In genomic region chr20:3890999-3891929, GRCh38 we compare ENCODE assay signal across 9 cellular contexts. TPM values are rescaled to one million over a fixed set of nuclear protein-coding genes. Genes with fewer than 3 reads are reported as not detected.
DNase-seq lines count a peak whose midpoint lies in the region; TF ChIP-seq lines count a peak whose summit lies in the region.
"Had no signal": no experiment of that assay in that cellular context is flagged by ENCODE, and none has a peak within 500 bp of the region (broad histone marks: within the 10 kb centered on the region; RNA-seq: fewer than 3 reads in every experiment).

No MANE protein-coding gene starts in this region.

- H3K4me1 ChIP-seq in iPS-20b (ENCODE audit: insufficient read depth, low read length), result peaks cover 20% of the 10 kb centered on the region
- peaks cover 74% of the 10 kb centered on the region for H3K4me1 ChIP-seq in suprapubic skin

- DNase-seq in activated T-cell treated with anti-CD3 and anti-CD28 coated beads, Interleukin-2, amount 50 U/mL, for 24 hours, result no peak
- DNase-seq in activated T-cell treated with anti-CD3 and anti-CD28 coated beads for 4 hours (no peak), suprapubic skin (ENCODE audit: low spot score in 2 of 2) (no peak), COR-L47 (lab: John Stamatoyannopoulos, UW) (no peak), kidney glomerular epithelial cell (lab: John Stamatoyannopoulos, UW) (no peak)
- DNase-seq in activated T-helper 2 cell treated with anti-CD3 and anti-CD28 coated beads, Interferon-gamma antibody, Interleukin-2, Interleukin-4, amounts not matched to agents 10 μg/mL and 5 μg/mL and 100 μg/mL, durations not matched to agents 14 hours and 24 hours and 36 hours (ENCODE audit: low spot score), result no peak
- no peak for DNase-seq in effector CD8-positive, alpha-beta T cell (lab: John Stamatoyannopoulos, UW)
- DNase-seq: stimulated activated naive CD4-positive, alpha-beta T cell treated with Interleukin-2 at 50 U/mL for 16 hours had no signal

- WGBS in suprapubic skin, result 39% methylated on average over 16 of the region's 16 CpGs

- TF ChIP-seq CTCF in suprapubic skin (IDR thresholded peaks at IDR 0.05), result no peak

- TF ChIP-seq EP300 in suprapubic skin (IDR thresholded peaks at IDR 0.05), result no peak

- H3K27ac ChIP-seq in iPS-20b (ENCODE audit: low read length) (no peak overlapping the region), suprapubic skin (peak overlapping the region; percentile 98)

- H3K36me3 ChIP-seq in iPS-20b (ENCODE audit: insufficient read depth, low read depth, low read length) (peaks cover 37% of the 10 kb centered on the region), suprapubic skin (no peaks in the 10 kb centered on the region)

- H3K27me3 Mint-ChIP-seq in activated T-cell treated with anti-CD3 and anti-CD28 coated beads, Interleukin-2, amount 50 U/mL, for 24 hours, result no peaks in the 10 kb centered on the region
- H3K27me3 Mint-ChIP-seq in activated T-helper 2 cell treated with anti-CD3 and anti-CD28 coated beads, Interferon-gamma antibody, Interleukin-2, Interleukin-4, amounts not matched to agents 10 μg/mL and 5 μg/mL and 100 μg/mL, durations not matched to agents 14 hours and 24 hours and 36 hours (ENCODE audit: low read depth), result no peaks in the 10 kb centered on the region

- no peaks in the 10 kb centered on the region for H3K27me3 ChIP-seq in iPS-20b (ENCODE audit: insufficient read depth, low read length)
- H3K27me3 ChIP-seq in suprapubic skin, result no peaks in the 10 kb centered on the region

- TF ChIP-seq POLR2A in suprapubic skin (IDR thresholded peaks at IDR 0.05), result no peak

- H3K4me3 ChIP-seq in iPS-20b (ENCODE audit: low read length), result peak overlapping the region; percentile 99
- peak overlapping the region; percentile 99 for H3K4me3 ChIP-seq in suprapubic skin

- peak overlapping the region; percentile 98 for H3K9ac ChIP-seq in iPS-20b (ENCODE audit: low read depth, low read length)

- intact Hi-C loops in activated T-helper 2 cell treated with anti-CD3 and anti-CD28 coated beads, Interferon-gamma antibody, Interleukin-2, Interleukin-4, amounts not matched to agents 10 μg/mL and 5 μg/mL and 100 μg/mL, durations not matched to agents 14 hours and 24 hours and 36 hours (cut with micrococcal nuclease), result no loop called here

- peaks cover 76% of the 10 kb centered on the region for H3K36me3 Mint-ChIP-seq in activated T-cell treated with anti-CD3 and anti-CD28 coated beads, Interleukin-2, amount 50 U/mL, for 24 hours (ENCODE audit: low read depth)
- H3K36me3 Mint-ChIP-seq in activated T-helper 2 cell treated with anti-CD3 and anti-CD28 coated beads, Interferon-gamma antibody, Interleukin-2, Interleukin-4, amounts not matched to agents 10 μg/mL and 5 μg/mL and 100 μg/mL, durations not matched to agents 14 hours and 24 hours and 36 hours (ENCODE audit: low read depth), result peaks cover 63% of the 10 kb centered on the region

- no peaks in the 10 kb centered on the region for H3K9me3 ChIP-seq in iPS-20b (ENCODE audit: insufficient read depth, low read depth, low read length)
- no peaks in the 10 kb centered on the region for H3K9me3 ChIP-seq in suprapubic skin

- H3K4me3 Mint-ChIP-seq in activated T-cell treated with anti-CD3 and anti-CD28 coated beads, Interleukin-2, amount 50 U/mL, for 24 hours, result peak overlapping the region; percentile 97
- H3K4me3 Mint-ChIP-seq in activated T-helper 2 cell treated with anti-CD3 and anti-CD28 coated beads, Interferon-gamma antibody, Interleukin-2, Interleukin-4, amounts not matched to agents 10 μg/mL and 5 μg/mL and 100 μg/mL, durations not matched to agents 14 hours and 24 hours and 36 hours (ENCODE audit: low read depth), result peak overlapping the region; percentile 99

- no peaks in the 10 kb centered on the region for H3K9me3 Mint-ChIP-seq in activated T-cell treated with anti-CD3 and anti-CD28 coated beads, Interleukin-2, amount 50 U/mL, for 24 hours
- H3K9me3 Mint-ChIP-seq in activated T-helper 2 cell treated with anti-CD3 and anti-CD28 coated beads, Interferon-gamma antibody, Interleukin-2, Interleukin-4, amounts not matched to agents 10 μg/mL and 5 μg/mL and 100 μg/mL, durations not matched to agents 14 hours and 24 hours and 36 hours, result no peaks in the 10 kb centered on the region

- peak overlapping the region; percentile 98 for H3K27ac Mint-ChIP-seq in activated T-cell treated with anti-CD3 and anti-CD28 coated beads, Interleukin-2, amount 50 U/mL, for 24 hours
- H3K27ac Mint-ChIP-seq in activated T-helper 2 cell treated with anti-CD3 and anti-CD28 coated beads, Interferon-gamma antibody, Interleukin-2, Interleukin-4, amounts not matched to agents 10 μg/mL and 5 μg/mL and 100 μg/mL, durations not matched to agents 14 hours and 24 hours and 36 hours, result peak overlapping the region; percentile 93

- peaks cover 57% of the 10 kb centered on the region for H3K4me1 Mint-ChIP-seq in activated T-cell treated with anti-CD3 and anti-CD28 coated beads, Interleukin-2, amount 50 U/mL, for 24 hours (ENCODE audit: low read depth)
- H3K4me1 Mint-ChIP-seq in activated T-helper 2 cell treated with anti-CD3 and anti-CD28 coated beads, Interferon-gamma antibody, Interleukin-2, Interleukin-4, amounts not matched to agents 10 μg/mL and 5 μg/mL and 100 μg/mL, durations not matched to agents 14 hours and 24 hours and 36 hours (ENCODE audit: low read depth), result peaks cover 45% of the 10 kb centered on the region

RNA-seq across cellular contexts. Expression of gene PANK2, which starts 2.1 kb away (rescaled TPM):
- 49.2 and 51.4 TPM in 2 replicates for total RNA-seq in activated T-helper 2 cell treated with anti-CD3 and anti-CD28 coated beads, Interferon-gamma antibody, Interleukin-2, Interleukin-4, amounts not matched to agents 10 μg/mL and 5 μg/mL and 100 μg/mL, durations not matched to agents 14 hours and 24 hours and 36 hours
- 10 to 100 TPM; 26.6 to 40.9 (median 27.4) TPM for total RNA-seq in suprapubic skin

RNA-seq across cellular contexts. Expression of gene MAVS, which starts 44.6 kb away (rescaled TPM):
- total RNA-seq in activated T-helper 2 cell treated with anti-CD3 and anti-CD28 coated beads, Interferon-gamma antibody, Interleukin-2, Interleukin-4, amounts not matched to agents 10 μg/mL and 5 μg/mL and 100 μg/mL, durations not matched to agents 14 hours and 24 hours and 36 hours, result 41.0 and 43.5 TPM in 2 replicates
- 10 to 100 TPM; 29.1 to 50.0 (median 39.1) TPM for total RNA-seq in suprapubic skin
